ENCODE assay signal across 8 cellular contexts in the genomic region with DNA sequence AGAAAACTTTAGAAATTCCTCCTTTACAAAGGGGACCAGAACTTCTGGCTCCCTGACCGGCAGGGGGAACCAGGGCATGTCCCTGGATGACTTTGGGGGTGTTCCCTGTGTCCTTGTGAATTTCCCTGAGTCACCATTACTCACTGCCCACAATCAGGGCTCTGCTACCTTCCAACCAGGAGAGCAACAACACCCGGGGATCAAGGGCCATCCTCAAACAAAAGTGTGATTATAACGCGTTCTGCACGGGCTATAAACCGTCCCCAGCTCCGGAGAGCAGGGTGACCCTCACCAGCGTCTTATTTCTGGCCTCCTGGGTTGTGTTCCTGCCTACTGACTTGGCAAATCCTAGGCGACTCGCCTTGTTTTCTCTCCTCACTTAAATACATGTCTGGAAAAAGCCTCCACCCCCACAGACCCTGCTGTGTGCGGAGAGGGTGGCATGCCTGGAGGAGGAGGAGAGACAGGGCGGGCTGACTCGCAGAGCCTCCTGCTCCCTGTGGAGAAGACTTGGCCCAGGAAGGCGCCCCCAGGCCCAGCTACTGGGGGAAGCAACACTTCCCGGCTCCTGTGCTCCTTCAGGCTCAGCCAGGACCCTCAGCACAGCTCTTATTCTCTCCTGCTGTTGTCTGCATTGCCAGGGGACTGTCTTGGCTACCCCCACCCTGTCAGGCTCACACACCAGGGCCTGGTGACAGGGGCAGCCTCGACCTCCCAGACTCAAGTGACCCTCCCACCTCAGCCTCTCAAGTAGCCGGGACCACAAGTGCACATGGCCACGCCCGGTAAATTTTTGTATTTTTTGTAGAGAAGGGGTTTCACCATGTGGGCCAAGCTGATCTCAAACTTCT. TPM values are rescaled to one million over a fixed set of nuclear protein-coding genes. Genes with fewer than 3 reads are reported as not detected.
DNase-seq lines count a peak whose midpoint lies in the region; ATAC-seq and TF ChIP-seq lines count a peak whose summit lies in the region.

No MANE protein-coding gene starts in this region.

- peak; percentile 26 for DNase-seq in COLO668 (lab: John Stamatoyannopoulos, UW; ENCODE audit: unreplicated experiment)
- DNase-seq in HUDEP-2 (lab: John Stamatoyannopoulos, UW; ENCODE audit: unreplicated experiment in 76 of 76) = peak in 71 of 76 experiments; percentile 36 to 89 (median 74)
- peak; percentile 69 to 91 (median 86) for DNase-seq in adrenal gland
- DNase-seq in right cardiac atrium = peak; percentile 81 to 90 (median 82)
- no peak for DNase-seq in NCI-H82 treated with DMSO at 0.1 percent for 48 hours (lab: John Stamatoyannopoulos, UW; ENCODE audit: unreplicated experiment)
- no peak for DNase-seq in GM10248 (ENCODE audit: extremely low spot score)
- DNase-seq in stimulated activated CD4-positive, alpha-beta T cell treated with anti-CD3 and anti-CD28 coated beads, Interleukin-2, amount 100 ng/mL, for 24 hours = no peak

- H3K27me3 ChIP-seq in adrenal gland = no peaks in the 10 kb centered on the region
- H3K27me3 ChIP-seq in right cardiac atrium (ENCODE audit: control insufficient read depth, insufficient read depth) = no peaks in the 10 kb centered on the region
- no peaks in the 10 kb centered on the region for H3K27me3 ChIP-seq in rectal smooth muscle tissue (ENCODE audit: control insufficient read depth, insufficient read depth, low read length)

- H3K27ac ChIP-seq in adrenal gland = peak overlapping the region; percentile 71 to 88 (median 85)
- H3K27ac ChIP-seq in right cardiac atrium (ENCODE audit: low read length) = peak overlapping the region; percentile 88
- H3K27ac ChIP-seq in rectal smooth muscle tissue (ENCODE audit: low read depth, low read length) = peak overlapping the region; percentile 93

- H3K4me1 ChIP-seq in adrenal gland (replicated peaks in 1 of 2) = peaks cover 10 to 13% of the 10 kb centered on the region in 2 donors
- peaks cover 2% of the 10 kb centered on the region for H3K4me1 ChIP-seq in right cardiac atrium (ENCODE audit: control insufficient read depth, insufficient read depth, low read length)
- H3K4me1 ChIP-seq in rectal smooth muscle tissue (ENCODE audit: control insufficient read depth, insufficient read depth, low read length) = peaks cover 9% of the 10 kb centered on the region

- H3K4me3 ChIP-seq in adrenal gland = no peak overlapping the region
- no peak overlapping the region for H3K4me3 ChIP-seq in right cardiac atrium (ENCODE audit: low read length)
- H3K4me3 ChIP-seq in rectal smooth muscle tissue (ENCODE audit: low read length) = peak overlapping the region; percentile 46

- TF ChIP-seq POLR2A in adrenal gland (IDR thresholded peaks at IDR 0.05) = peak in 1 of 2 donors; percentile 45

- H3K36me3 ChIP-seq in adrenal gland (replicated peaks in 1 of 2) (no peaks in the 10 kb centered on the region), rectal smooth muscle tissue (ENCODE audit: control insufficient read depth, insufficient read depth, low read length) (no peaks in the 10 kb centered on the region)

- CTCF ChIA-PET in GM10248 (lab: Yijun Ruan, JAX) = interaction anchor here (1.0 to 2.8 kb wide), 2 partner anchors 9 to 112 kb away, joined by 3 to 13 read pairs; no protein-coding TSS in a partner anchor

- TF ChIP-seq CTCF in adrenal gland (IDR thresholded peaks at IDR 0.05) (peak; percentile 24 to 72 (median 64)), GM10248 (IDR thresholded peaks at IDR 0.05; ENCODE audit: control extremely low read depth, extremely low read depth, low read depth, missing control alignments) (no peak)

- H3K9ac ChIP-seq in rectal smooth muscle tissue (ENCODE audit: low read length) = peak overlapping the region; percentile 27

- POLR2A ChIA-PET in GM10248 (lab: Yijun Ruan, JAX) = no interaction called here

- H3K9me3 ChIP-seq in adrenal gland (replicated peaks in 1 of 3) = no peaks in the 10 kb centered on the region
- H3K9me3 ChIP-seq in right cardiac atrium (ENCODE audit: control insufficient read depth, low read length) = no peaks in the 10 kb centered on the region

- ATAC-seq in right cardiac atrium = peak; percentile 84 to 90

- WGBS in adrenal gland, 4 donors = 48 to 54% (median 52%) methylated on average over 17 to 19 of the region's 19 CpGs
- WGBS in right cardiac atrium = 49% methylated on average over 19 of the region's 19 CpGs

- intact Hi-C loops in adrenal gland (cut with DNase I) = loop anchor here (5.0 to 10.0 kb wide), 2 partner anchors 65 to 113 kb away; a partner anchor contains a TSS
- intact Hi-C loops in right cardiac atrium (cut with DNase I) = no loop called here

RNA-seq across cellular contexts. Expression of a gene that starts 54.1 kb away (rescaled TPM):
- total RNA-seq in adrenal gland (100 to 1,000 TPM in 1 of 8 donors, 10 to 100 TPM in 7; 18.3 to 117 (median 35.7) TPM), right cardiac atrium (10 to 100 TPM in 2 of 4 donors, 1 to 10 TPM in 2; 6.4 to 14.0 (median 10.7) TPM)
- polyA plus RNA-seq in adrenal gland (10 to 100 TPM in 1 of 3 donors, 1 to 10 TPM in 2; 3.7 to 28.7 (median 6.9) TPM), right cardiac atrium (5.1 TPM)

Comparison
In these comparisons a context has a peak if more than half of its experiments do, and no peak if none do; other contexts are left out.
1. DNase-seq: peak in COLO668 (single experiment), HUDEP-2 (71 of 76), adrenal gland (7 of 7) and right cardiac atrium (3 of 3); none in NCI-H82 treated with DMSO at 0.1 percent for 48 hours (single experiment), GM10248 (single experiment) and stimulated activated CD4-positive, alpha-beta T cell treated with anti-CD3 and anti-CD28 coated beads, Interleukin-2, amount 100 ng/mL, for 24 hours (0 of 2).
2. intact Hi-C loops: an anchor here in adrenal gland (5.0 to 10.0 kb wide); none called in right cardiac atrium.
3. Peak in every context shown above with its lines, with median percentiles within 50 percentile points of each other: H3K27ac ChIP-seq.